ENCODE assay signal across 1 cellular context in genomic region chr11:102196816-102197215, GRCh38.
TF ChIP-seq lines count a peak whose summit lies in the region.

No MANE protein-coding gene starts in this region.

TF ChIP-seq in WTC11, 78 proteins besides CTCF, POLR2A, EP300 and RAD21 (continued from another document):
- TF ChIP-seq AFF4 (CRISPR knock-in tag; IDR thresholded peaks at IDR 0.05; ENCODE audit: borderline replicate concordance) (no peak), FOXJ3 (CRISPR knock-in tag; IDR thresholded peaks at IDR 0.05; ENCODE audit: borderline replicate concordance) (no peak), ZBTB43 (CRISPR knock-in tag; IDR thresholded peaks at IDR 0.05) (no peak), ZNF121 (CRISPR knock-in tag; IDR thresholded peaks at IDR 0.05) (no peak), TEAD1 (CRISPR knock-in tag; IDR thresholded peaks at IDR 0.05) (no peak), KAT7 (CRISPR knock-in tag; IDR thresholded peaks at IDR 0.05; ENCODE audit: borderline replicate concordance) (no peak), FOXK1 (CRISPR knock-in tag; IDR thresholded peaks at IDR 0.05) (no peak), HMGA2 (CRISPR knock-in tag; IDR thresholded peaks at IDR 0.05) (no peak), SMAD4 (CRISPR knock-in tag; IDR thresholded peaks at IDR 0.05) (no peak), ZNF232 (CRISPR knock-in tag; IDR thresholded peaks at IDR 0.05) (no peak), ESRRA (CRISPR knock-in tag; IDR thresholded peaks at IDR 0.05; ENCODE audit: borderline replicate concordance) (no peak), ZBTB21 (CRISPR knock-in tag; IDR thresholded peaks at IDR 0.05; ENCODE audit: borderline replicate concordance) (no peak)
- TF ChIP-seq, protein P1, sequence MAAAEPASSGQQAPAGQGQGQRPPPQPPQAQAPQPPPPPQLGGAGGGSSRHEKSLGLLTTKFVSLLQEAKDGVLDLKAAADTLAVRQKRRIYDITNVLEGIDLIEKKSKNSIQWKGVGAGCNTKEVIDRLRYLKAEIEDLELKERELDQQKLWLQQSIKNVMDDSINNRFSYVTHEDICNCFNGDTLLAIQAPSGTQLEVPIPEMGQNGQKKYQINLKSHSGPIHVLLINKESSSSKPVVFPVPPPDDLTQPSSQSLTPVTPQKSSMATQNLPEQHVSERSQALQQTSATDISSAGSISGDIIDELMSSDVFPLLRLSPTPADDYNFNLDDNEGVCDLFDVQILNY (CRISPR knock-in tag; IDR thresholded peaks at IDR 0.05): no peak
- TF ChIP-seq, protein P2, sequence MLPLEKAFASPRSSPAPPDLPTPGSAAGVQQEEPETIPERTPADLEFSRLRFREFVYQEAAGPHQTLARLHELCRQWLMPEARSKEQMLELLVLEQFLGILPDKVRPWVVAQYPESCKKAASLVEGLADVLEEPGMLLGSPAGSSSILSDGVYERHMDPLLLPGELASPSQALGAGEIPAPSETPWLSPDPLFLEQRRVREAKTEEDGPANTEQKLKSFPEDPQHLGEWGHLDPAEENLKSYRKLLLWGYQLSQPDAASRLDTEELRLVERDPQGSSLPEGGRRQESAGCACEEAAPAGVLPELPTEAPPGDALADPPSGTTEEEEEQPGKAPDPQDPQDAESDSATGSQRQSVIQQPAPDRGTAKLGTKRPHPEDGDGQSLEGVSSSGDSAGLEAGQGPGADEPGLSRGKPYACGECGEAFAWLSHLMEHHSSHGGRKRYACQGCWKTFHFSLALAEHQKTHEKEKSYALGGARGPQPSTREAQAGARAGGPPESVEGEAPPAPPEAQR (CRISPR knock-in tag; IDR thresholded peaks at IDR 0.05): no peak
